ENCODE assay signal across 1 cellular context in the genomic region with DNA sequence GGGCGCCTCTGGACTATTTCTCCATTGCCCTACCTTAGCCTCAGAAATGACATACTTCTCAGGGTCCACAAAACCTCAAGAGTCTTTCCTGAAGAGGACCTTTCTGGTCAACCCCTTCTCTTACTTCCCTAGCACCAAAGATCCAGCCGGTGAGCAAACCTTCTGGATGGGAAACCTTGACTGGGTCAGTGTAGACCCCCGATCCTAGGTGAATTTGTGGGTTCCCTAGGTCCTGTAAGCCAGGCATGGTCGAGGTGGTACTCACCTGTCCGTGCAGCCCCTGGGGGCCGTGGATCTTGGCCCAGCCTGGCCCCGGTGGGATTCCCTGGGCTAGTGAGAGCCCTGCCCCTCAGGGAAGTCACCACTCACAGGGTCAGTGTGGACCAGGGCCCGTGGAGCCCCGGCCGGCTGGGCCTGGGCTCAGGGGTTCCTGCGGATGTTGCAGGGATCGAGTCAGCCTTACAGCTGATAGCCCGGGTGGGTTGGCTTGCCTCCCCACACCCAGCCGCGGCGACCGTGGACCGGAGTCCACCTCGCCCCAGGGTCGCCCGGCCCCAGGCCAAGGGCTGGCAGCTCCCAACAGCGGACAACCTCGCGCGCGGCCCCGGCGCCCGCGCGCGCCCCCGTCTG.
TF ChIP-seq lines count a peak whose summit lies in the region.

No MANE protein-coding gene starts in this region.

TF ChIP-seq in WTC11, 78 proteins besides CTCF, POLR2A, EP300 and RAD21 (continued from another document):
- TF ChIP-seq ARID4B (CRISPR knock-in tag; IDR thresholded peaks at IDR 0.05; ENCODE audit: borderline replicate concordance) (no peak), PRRX2 (CRISPR knock-in tag; IDR thresholded peaks at IDR 0.05) (no peak), ZNF671 (CRISPR knock-in tag; IDR thresholded peaks at IDR 0.05) (no peak)
